Comparison of ENCODE assay signal across 27 cellular contexts in the genomic region with DNA sequence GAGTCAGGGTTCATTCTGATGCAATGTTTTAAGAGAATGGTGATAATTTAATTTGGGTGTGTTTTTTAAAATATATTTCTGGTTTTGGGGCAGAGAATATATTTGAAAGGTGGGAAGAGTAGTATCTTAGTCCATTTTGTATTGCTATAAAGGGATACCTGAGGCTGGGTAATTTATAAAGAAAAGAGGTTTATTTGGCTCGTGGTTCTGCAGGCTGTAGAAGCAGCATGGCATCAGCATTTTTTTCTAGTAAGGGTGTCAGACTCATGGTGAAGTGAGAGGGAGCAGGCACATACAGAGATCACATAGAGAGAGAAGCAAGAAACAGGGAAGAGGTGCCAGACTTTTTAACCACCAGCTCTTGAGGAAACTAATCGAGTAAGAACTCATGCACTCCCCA.
"Had no signal": no experiment of that assay in that cellular context is flagged by ENCODE, and none has a peak within 500 bp of the region (broad histone marks: within the 10 kb centered on the region; RNA-seq: fewer than 3 reads in every experiment).

No MANE protein-coding gene starts in this region.

- H3K27me3 ChIP-seq: colonic mucosa, esophagus squamous epithelium, gastrocnemius medialis, left lung had no signal

- H3K9me3 Mint-ChIP-seq: dendritic cell treated with granulocyte-macrophage colony-stimulating factor and Interleukin-4, amounts not matched to agents 40 ng/mL and 50 ng/mL, for 4 days had no signal

- H3K4me3 ChIP-seq: colonic mucosa, esophagus squamous epithelium, gastrocnemius medialis, heart right ventricle, left lung, lower lobe of right lung had no signal

- H3K9me3 ChIP-seq: colonic mucosa, esophagus squamous epithelium, gastrocnemius medialis, left lung, lower lobe of right lung had no signal

- H3K4me1 ChIP-seq: colonic mucosa, esophagus squamous epithelium, gastrocnemius medialis, heart right ventricle, left lung, lower lobe of right lung had no signal

- H3K27ac Mint-ChIP-seq: dendritic cell treated with granulocyte-macrophage colony-stimulating factor and Interleukin-4, amounts not matched to agents 40 ng/mL and 50 ng/mL, for 4 days; effector memory CD8-positive, alpha-beta T cell; endodermal cell; naive thymus-derived CD4-positive, alpha-beta T cell had no signal

- H3K27me3 Mint-ChIP-seq: dendritic cell treated with granulocyte-macrophage colony-stimulating factor and Interleukin-4, amounts not matched to agents 40 ng/mL and 50 ng/mL, for 4 days; effector memory CD8-positive, alpha-beta T cell had no signal

- H3K36me3 ChIP-seq: colonic mucosa, esophagus squamous epithelium, gastrocnemius medialis, heart right ventricle, left lung, lower lobe of right lung had no signal

- ATAC-seq: effector memory CD8-positive, alpha-beta T cell; esophagus mucosa; gastrocnemius medialis; heart right ventricle; left cardiac atrium; left lung; left ventricle myocardium superior; lower lobe of right lung; naive thymus-derived CD4-positive, alpha-beta T cell had no signal

- H3K4me1 Mint-ChIP-seq: naive thymus-derived CD4-positive, alpha-beta T cell had no signal

- H3K36me3 Mint-ChIP-seq: naive thymus-derived CD4-positive, alpha-beta T cell had no signal

- FAIRE-seq: endometrium, islet of Langerhans, keratinocyte had no signal

- H3K27ac ChIP-seq: colonic mucosa, epithelial cell of prostate, esophagus squamous epithelium, gastrocnemius medialis, heart right ventricle, left lung, lower lobe of right lung had no signal

- DNase-seq: colonic mucosa; cortex of kidney; effector CD8-positive, alpha-beta T cell; effector memory CD8-positive, alpha-beta T cell; endodermal cell; erythroblast; esophagus squamous epithelium; foreskin fibroblast; foreskin melanocyte; gastrocnemius medialis; glutamatergic neuron; head of caudate nucleus; heart right ventricle; hippocampal formation; left cardiac atrium; left lung; left ventricle myocardium superior; lower lobe of right lung; mesenchymal stem cell; midbrain; naive thymus-derived CD4-positive, alpha-beta T cell had no signal

- H3K4me3 Mint-ChIP-seq: dendritic cell treated with granulocyte-macrophage colony-stimulating factor and Interleukin-4, amounts not matched to agents 40 ng/mL and 50 ng/mL, for 4 days; effector memory CD8-positive, alpha-beta T cell; endodermal cell; naive thymus-derived CD4-positive, alpha-beta T cell had no signal
